In genomic region chr2:109218792-109219126, GRCh38 we compare ENCODE assay signal across 18 cellular contexts.
DNase-seq lines count a peak whose midpoint lies in the region; ATAC-seq, FAIRE-seq and TF ChIP-seq lines count a peak whose summit lies in the region.
"Had no signal": no experiment of that assay in that cellular context is flagged by ENCODE, and none has a peak within 500 bp of the region (broad histone marks: within the 10 kb centered on the region; RNA-seq: fewer than 3 reads in every experiment).

No MANE protein-coding gene starts in this region.

- H3K4me3 ChIP-seq in AG04450 (ENCODE audit: low read depth, low read length), result no peak overlapping the region
- H3K4me3 ChIP-seq in CD4-positive, CD25-positive, alpha-beta regulatory T cell (ENCODE audit: low read depth, low read length), result peak overlapping the region; percentile 69
- H3K4me3 ChIP-seq in Caco-2 (ENCODE audit: low read depth, low read length), result no peak overlapping the region

- peaks cover 64% of the 10 kb centered on the region for H3K27me3 Mint-ChIP-seq in CD4-positive, CD25-positive, alpha-beta regulatory T cell
- H3K27me3 Mint-ChIP-seq in naive B cell (peaks cover 0 to 35% (median 0%) of the 10 kb centered on the region in 3 donors), Caco-2 (ENCODE audit: insufficient read depth, unreplicated experiment) (peaks cover 5% of the 10 kb centered on the region)

- H3K9me3 ChIP-seq in AG04450 (ENCODE audit: control insufficient read depth, insufficient read depth, low read length), result no peaks in the 10 kb centered on the region
- H3K9me3 ChIP-seq in CD4-positive, CD25-positive, alpha-beta regulatory T cell (ENCODE audit: control insufficient read depth in 2 of 2, low read length in 2 of 2), result no peaks in the 10 kb centered on the region
- no peaks in the 10 kb centered on the region for H3K9me3 ChIP-seq in Caco-2

- BruUV-seq in Caco-2 (replicated peaks; lab: Mats Ljungman, UMichigan), result no TSS peak

- H3K9me3 Mint-ChIP-seq in CD4-positive, CD25-positive, alpha-beta regulatory T cell, result no peaks in the 10 kb centered on the region
- H3K9me3 Mint-ChIP-seq in naive B cell, result peaks cover 0 to 2% (median 0%) of the 10 kb centered on the region in 7 donors
- H3K9me3 Mint-ChIP-seq in Caco-2 (ENCODE audit: unreplicated experiment), result no peaks in the 10 kb centered on the region
- H3K9me3 Mint-ChIP-seq: dendritic cell treated with granulocyte-macrophage colony-stimulating factor and Interleukin-4, amounts not matched to agents 40 ng/mL and 50 ng/mL, for 4 days had no signal

- CTCF ChIA-PET in AG04450 (lab: Charles Lee), result interaction anchor here (1.0 to 1.5 kb wide), 2 partner anchors 12 to 103 kb away, joined by 3 read pairs; no protein-coding TSS in a partner anchor
- CTCF ChIA-PET in Caco-2 (lab: Charles Lee), result no interaction called here

- H3K27ac ChIP-seq in AG04450 (ENCODE audit: low read depth, low read length) (peak overlapping the region; percentile 97), caudate nucleus (ENCODE audit: low read depth, low read length) (peak overlapping the region; percentile 49)
- H3K27ac ChIP-seq in CD4-positive, CD25-positive, alpha-beta regulatory T cell (ENCODE audit: insufficient read depth, low read length, poor library complexity, severe bottlenecking), result no peak overlapping the region
- H3K27ac ChIP-seq: HL-60, parathyroid adenoma had no signal

- intact Hi-C loops in Caco-2 (cut with micrococcal nuclease; ENCODE audit: unreplicated experiment), result no loop called here

- peaks cover 54% of the 10 kb centered on the region for H3K4me1 ChIP-seq in CD4-positive, CD25-positive, alpha-beta regulatory T cell (ENCODE audit: control insufficient read depth, insufficient read depth, low read length, poor library complexity, severe bottlenecking)
- no peaks in the 10 kb centered on the region for H3K4me1 ChIP-seq in Caco-2

- FAIRE-seq in frontal cortex (lab: Jason Lieb, UNC), result no peak
- FAIRE-seq: kidney had no signal

- peaks cover 24 to 60% (median 55%) of the 10 kb centered on the region in 4 donors for H3K4me1 Mint-ChIP-seq in CD4-positive, CD25-positive, alpha-beta regulatory T cell
- H3K4me1 Mint-ChIP-seq in naive B cell, result peaks cover 41 to 60% (median 51%) of the 10 kb centered on the region in 3 donors
- H3K4me1 Mint-ChIP-seq in Caco-2 (ENCODE audit: low read depth, unreplicated experiment), result no peaks in the 10 kb centered on the region

- peak overlapping the region in 1 of 3 donors; percentile 84 for H3K27ac Mint-ChIP-seq in CD4-positive, CD25-positive, alpha-beta regulatory T cell
- H3K27ac Mint-ChIP-seq in naive B cell, result peak overlapping the region in 4 of 6 donors; percentile 4 to 90 (median 50)
- H3K27ac Mint-ChIP-seq in Caco-2 (ENCODE audit: unreplicated experiment), result no peak overlapping the region
- H3K27ac Mint-ChIP-seq: dendritic cell treated with granulocyte-macrophage colony-stimulating factor and Interleukin-4, amounts not matched to agents 40 ng/mL and 50 ng/mL, for 4 days; T-helper 1 cell treated with Interleukin-12 subunit alpha and Interleukin-12 subunit beta and Interleukin-4 antibody, amounts not matched to agents 30 μg/mL and 1 μg/mL, for 36 hours had no signal

- no peak for DNase-seq in AG04450 (ENCODE audit: low read depth, low spot score)
- no peak for DNase-seq in CD4-positive, CD25-positive, alpha-beta regulatory T cell
- no peak for DNase-seq in caudate nucleus (lab: John Stamatoyannopoulos, UW)
- no peak for DNase-seq in naive B cell
- DNase-seq in frontal cortex (ENCODE audit: low spot score in 2 of 2), result no peak
- no peak for DNase-seq in activated T-cell treated with anti-CD3 and anti-CD28 coated beads, Interleukin-2, amount 50 U/mL, for 48 hours
- DNase-seq in NCI-H128 (lab: John Stamatoyannopoulos, UW; ENCODE audit: unreplicated experiment), result no peak
- DNase-seq in Caco-2, result no peak
- DNase-seq: amniotic stem cell, kidney, NCI-H1436, NCI-H2227 treated with DMSO at 0.1 percent for 48 hours, SHP77 had no signal

- TF ChIP-seq CTCF in AG04450 (IDR thresholded peaks at IDR 0.05; ENCODE audit: low read depth, low read length) (no peak), Caco-2 (IDR thresholded peaks at IDR 0.05; ENCODE audit: insufficient read depth in 1 of 2, low read depth in 1 of 2, low read length in 1 of 2, severe bottlenecking in 1 of 2, unreplicated experiment in 1 of 2) (no peak)

- H3K36me3 ChIP-seq in CD4-positive, CD25-positive, alpha-beta regulatory T cell (ENCODE audit: control insufficient read depth, insufficient read depth, low read length), result no peaks in the 10 kb centered on the region
- no peaks in the 10 kb centered on the region; the same call in 1 of the 2 replicates for H3K36me3 ChIP-seq in Caco-2 (ENCODE audit: control insufficient read depth, insufficient read depth, low read length)

- no peaks in the 10 kb centered on the region for H3K27me3 ChIP-seq in AG04450 (ENCODE audit: control insufficient read depth, insufficient read depth, low read length)
- H3K27me3 ChIP-seq in CD4-positive, CD25-positive, alpha-beta regulatory T cell (ENCODE audit: control insufficient read depth, insufficient read depth, low read length), result peaks cover 27% of the 10 kb centered on the region
- no peaks in the 10 kb centered on the region for H3K27me3 ChIP-seq in Caco-2 (replicated peaks; ENCODE audit: control insufficient read depth, insufficient read depth, low read length)

- H3K4me3 Mint-ChIP-seq in CD4-positive, CD25-positive, alpha-beta regulatory T cell, result peak overlapping the region; percentile 75 to 91 (median 80)
- H3K4me3 Mint-ChIP-seq in naive B cell (peak overlapping the region in 7 of 8 donors; percentile 27 to 88 (median 70)), Caco-2 (ENCODE audit: unreplicated experiment) (no peak overlapping the region)
- H3K4me3 Mint-ChIP-seq: dendritic cell treated with granulocyte-macrophage colony-stimulating factor and Interleukin-4, amounts not matched to agents 40 ng/mL and 50 ng/mL, for 4 days had no signal

- no peak for ATAC-seq in CD4-positive, CD25-positive, alpha-beta regulatory T cell (ENCODE audit: low read depth in 2 of 2)
- ATAC-seq in naive B cell (ENCODE audit: low read depth in 2 of 2), result no peak
- ATAC-seq: activated CD4-positive, CD25-positive, alpha-beta regulatory T cell treated with anti-CD3 and anti-CD28 coated beads, Interleukin-2, amount 50 U/mL, for 24 hours had no signal

- no peaks in the 10 kb centered on the region for H3K36me3 Mint-ChIP-seq in CD4-positive, CD25-positive, alpha-beta regulatory T cell
- H3K36me3 Mint-ChIP-seq in naive B cell (peaks cover 0 to 8% of the 10 kb centered on the region in 2 donors), Caco-2 (ENCODE audit: insufficient read depth, unreplicated experiment) (no peaks in the 10 kb centered on the region)

- POLR2A ChIA-PET in AG04450 (lab: Yijun Ruan, JAX) (interaction anchor here (2.0 kb wide), 1 partner anchor 47 kb away, joined by 11 read pairs; no protein-coding TSS in a partner anchor), Caco-2 (lab: Charles Lee) (no interaction called here)
